ENCODE assay signal across 12 cellular contexts in genomic region chr5:132008163-132008473, GRCh38. TPM values are rescaled to one million over a fixed set of nuclear protein-coding genes. Genes with fewer than 3 reads are reported as not detected.
DNase-seq lines count a peak whose midpoint lies in the region; ATAC-seq, FAIRE-seq and TF ChIP-seq lines count a peak whose summit lies in the region.
"Had no signal": no experiment of that assay in that cellular context is flagged by ENCODE, and none has a peak within 500 bp of the region (broad histone marks: within the 10 kb centered on the region; RNA-seq: fewer than 3 reads in every experiment).

No MANE protein-coding gene starts in this region.

- H3K27ac ChIP-seq in OCI-LY7 (ENCODE audit: low read depth, low read length, poor library complexity, severe bottlenecking) (no peak overlapping the region), keratinocyte (ENCODE audit: control insufficient read depth, insufficient read depth, low read length) (no peak overlapping the region), vagina (no peak overlapping the region)
- H3K27ac ChIP-seq in CD8-positive, alpha-beta memory T cell (ENCODE audit: low read depth, low read length), result no peak overlapping the region
- H3K27ac ChIP-seq: prostate gland had no signal

- H3K4me2 ChIP-seq in OCI-LY7 (ENCODE audit: low read length) (no peak overlapping the region), keratinocyte (ENCODE audit: control insufficient read depth, extremely low read depth, insufficient read depth, low read depth, low read length) (peak overlapping the region; percentile 38)

- dilution Hi-C loops in keratinocyte (cut with MboI; ENCODE audit: extremely low pct_ligation_motif_present, low sequenced_read_pairs), result no loop called here

- no peak for TF ChIP-seq POLR2A in vagina (IDR thresholded peaks at IDR 0.05)

- no peaks in the 10 kb centered on the region for H3K9me2 ChIP-seq in OCI-LY7 (ENCODE audit: insufficient read depth, low read length)

- POLR2A ChIA-PET in OCI-LY7 (lab: Charles Lee), result no interaction called here
- POLR2A ChIA-PET in CD8-positive, alpha-beta memory T cell (lab: Charles Lee), result interaction anchor here (0.6 to 1.2 kb wide), 4 partner anchors 9 to 372 kb away, joined by 3 to 5 read pairs (median 4); partner anchors contain the start of gene FNIP1

- H3K36me3 ChIP-seq in OCI-LY7 (ENCODE audit: insufficient read depth, low read length) (no peaks in the 10 kb centered on the region), keratinocyte (ENCODE audit: control insufficient read depth in 2 of 2, extremely low read depth in 1 of 2, insufficient read depth in 2 of 2, low read length in 2 of 2) (no peaks in the 10 kb centered on the region), vagina (no peaks in the 10 kb centered on the region)
- H3K36me3 ChIP-seq in CD8-positive, alpha-beta memory T cell (ENCODE audit: insufficient read depth, low read length), result no peaks in the 10 kb centered on the region
- H3K36me3 ChIP-seq: prostate gland had no signal

- TF ChIP-seq CTCF in OCI-LY7 (conservative IDR thresholded peaks at IDR 0.05; ENCODE audit: low read length), result peak; percentile 41; the same call in 1 of the 2 replicates
- no peak for TF ChIP-seq CTCF in keratinocyte (optimal IDR thresholded peaks at IDR 0.05 in 1 of 3, IDR thresholded peaks at IDR 0.05 in 1 of 3, conservative IDR thresholded peaks at IDR 0.05 in 1 of 3; ENCODE audit: extremely low read depth in 1 of 3, insufficient read depth in 2 of 3, low read length in 3 of 3)
- TF ChIP-seq CTCF in vagina (IDR thresholded peaks at IDR 0.05), result peak in 1 of 3 experiments; percentile 12

- H3K4me1 ChIP-seq in OCI-LY7 (ENCODE audit: insufficient read depth, low read length, poor library complexity, severe bottlenecking), result no peaks in the 10 kb centered on the region
- peaks cover 18% of the 10 kb centered on the region for H3K4me1 ChIP-seq in keratinocyte (ENCODE audit: control insufficient read depth, extremely low read depth, insufficient read depth, low read length)
- H3K4me1 ChIP-seq in CD8-positive, alpha-beta memory T cell (ENCODE audit: insufficient read depth, low read length), result peaks cover 14% of the 10 kb centered on the region
- H3K4me1 ChIP-seq in vagina, result peaks cover 15% of the 10 kb centered on the region
- H3K4me1 ChIP-seq: prostate gland had no signal

- no peak overlapping the region for H3K9ac ChIP-seq in keratinocyte (ENCODE audit: control insufficient read depth, extremely low read depth, insufficient read depth, low read length)

- no peaks in the 10 kb centered on the region for H4K20me1 ChIP-seq in OCI-LY7 (ENCODE audit: insufficient read depth, low read length)
- H4K20me1 ChIP-seq in keratinocyte (ENCODE audit: control insufficient read depth, extremely low read depth, insufficient read depth, low read length), result no peaks in the 10 kb centered on the region

- H3K27me3 Mint-ChIP-seq in CD8-positive, alpha-beta memory T cell, result peaks cover 10 to 18% of the 10 kb centered on the region in 2 donors

- peak overlapping the region in 1 of 7 donors; percentile 19 for H3K4me3 Mint-ChIP-seq in CD8-positive, alpha-beta memory T cell

- peaks cover 22 to 32% (median 30%) of the 10 kb centered on the region in 3 donors for H3K4me1 Mint-ChIP-seq in CD8-positive, alpha-beta memory T cell

- peaks cover 18% of the 10 kb centered on the region for H3K27me3 ChIP-seq in keratinocyte (ENCODE audit: control insufficient read depth, extremely low read depth, insufficient read depth, low read length)
- H3K27me3 ChIP-seq in CD8-positive, alpha-beta memory T cell (ENCODE audit: insufficient read depth, low read length, poor library complexity, severe bottlenecking), result peaks cover 3% of the 10 kb centered on the region
- H3K27me3 ChIP-seq in vagina, result peaks cover 7% of the 10 kb centered on the region

- H3K9me1 ChIP-seq in keratinocyte (ENCODE audit: control insufficient read depth, extremely low read depth, insufficient read depth, low read length), result no peaks in the 10 kb centered on the region

- BruUV-seq in OCI-LY7 (replicated peaks; lab: Mats Ljungman, UMichigan), result no TSS peak

- FAIRE-seq in keratinocyte (lab: Jason Lieb, UNC), result no peak

- no peaks in the 10 kb centered on the region for H3K9me3 Mint-ChIP-seq in CD8-positive, alpha-beta memory T cell

- CTCF ChIA-PET in OCI-LY7 (lab: Charles Lee; ENCODE audit: unreplicated experiment), result interaction anchor here (1.4 kb wide), 1 partner anchor 418 kb away, joined by 8 read pairs; no protein-coding TSS in a partner anchor
- CTCF ChIA-PET in CD8-positive, alpha-beta memory T cell (lab: Charles Lee), result interaction anchor here (0.6 to 13.3 kb wide), 36 partner anchors 8 to 474 kb away, joined by 3 to 157 read pairs (median 4); partner anchors contain the start of gene FNIP1

- H3K4me3 ChIP-seq in OCI-LY7 (ENCODE audit: low read depth, low read length, poor library complexity, severe bottlenecking) (no peak overlapping the region), keratinocyte (ENCODE audit: control insufficient read depth in 2 of 3, extremely low read depth in 1 of 3, insufficient read depth in 2 of 3, low read depth in 1 of 3, low read length in 3 of 3) (no peak overlapping the region), vagina (no peak overlapping the region)
- H3K4me3 ChIP-seq in CD8-positive, alpha-beta memory T cell (ENCODE audit: low read length), result no peak overlapping the region
- H3K4me3 ChIP-seq: prostate gland had no signal

- DNase-seq in OCI-LY7 (ENCODE audit: low spot score) (no peak), keratinocyte (ENCODE audit: low read depth, low spot score) (no peak), GDM1 (lab: John Stamatoyannopoulos, UW) (no peak), AG08395 (ENCODE audit: low spot score) (no peak), vagina (ENCODE audit: extremely low spot score in 2 of 2) (no peak)
- no peak for DNase-seq in CD8-positive, alpha-beta memory T cell

- H3K36me3 Mint-ChIP-seq in CD8-positive, alpha-beta memory T cell, result no peaks in the 10 kb centered on the region

- ATAC-seq in GM18867 (IDR thresholded peaks at IDR 0.05; ENCODE audit: unreplicated experiment) (peak; percentile 6), GM21737 (IDR thresholded peaks at IDR 0.05; ENCODE audit: unreplicated experiment) (peak; percentile 9)

- H3K27ac Mint-ChIP-seq in CD8-positive, alpha-beta memory T cell, result peak overlapping the region in 4 of 8 donors; percentile 5 to 82 (median 60)

- intact Hi-C loops in OCI-LY7 (cut with micrococcal nuclease; ENCODE audit: unreplicated experiment) (loop anchor here (1.0 to 5.0 kb wide), 2 partner anchors 419 to 591 kb away; no protein-coding TSS in a partner anchor), vagina (cut with DNase I) (no loop called here)

- no peaks in the 10 kb centered on the region for H3K79me2 ChIP-seq in OCI-LY7 (ENCODE audit: insufficient read depth, low read depth, low read length)
- H3K79me2 ChIP-seq in keratinocyte (ENCODE audit: control insufficient read depth, insufficient read depth, low read length), result no peaks in the 10 kb centered on the region

- H2AFZ ChIP-seq in OCI-LY7 (ENCODE audit: low read length) (no peak overlapping the region), keratinocyte (ENCODE audit: control insufficient read depth, low read length) (no peak overlapping the region)

- H3K9me3 ChIP-seq in OCI-LY7 (ENCODE audit: low read length) (no peaks in the 10 kb centered on the region), keratinocyte (ENCODE audit: control insufficient read depth, low read depth, low read length) (no peaks in the 10 kb centered on the region), vagina (no peaks in the 10 kb centered on the region)
- no peaks in the 10 kb centered on the region for H3K9me3 ChIP-seq in CD8-positive, alpha-beta memory T cell (ENCODE audit: low read length)
- H3K9me3 ChIP-seq: prostate gland had no signal

RNA-seq across cellular contexts. Expression of gene ACSL6, which starts 3.3 kb away (rescaled TPM):
- 0.39 TPM in 1 of 2 replicates, not detected in the other for total RNA-seq in OCI-LY7 (2014; rRNA removed; shearing (Covaris generic))
- total RNA-seq in OCI-LY7 (2022) (not detected in 2 replicates), vagina (0.49 TPM)
- 0.18 to 0.22 TPM (median 0.18 TPM) in 3 replicates for polyA plus RNA-seq in keratinocyte
- not detected for polyA plus RNA-seq in keratinocyte (2011; ENCODE audit: low read depth)
- polyA plus RNA-seq in keratinocyte (2011; cell fraction: cytosol; rRNA removed), result 0.10 TPM in 2 replicates
- 0.55 and 0.69 TPM in 2 replicates for polyA plus RNA-seq in keratinocyte (2011; cell fraction: nucleus; rRNA removed)
- 0.37 TPM in 1 of 2 replicates, not detected in the other for polyA plus RNA-seq in keratinocyte (2012; ENCODE audit: low replicate concordance)
- 0.03 to 1.0 TPM (median 0.26 TPM) in 3 replicates for polyA minus RNA-seq in keratinocyte
- not detected for polyA minus RNA-seq in keratinocyte (2011; cell fraction: cytosol; rRNA and poly(A)+ RNA removed)
- 0.53 and 1.9 TPM in 2 replicates for polyA minus RNA-seq in keratinocyte (2011; cell fraction: nucleus; rRNA and poly(A)+ RNA removed)
- 10 to 100 TPM; 21.8 to 22.7 TPM for total RNA-seq in CD8-positive, alpha-beta memory T cell
- 20.7 TPM for polyA plus RNA-seq in CD8-positive, alpha-beta memory T cell

RNA-seq across cellular contexts. Expression of gene IL3, which starts 52.3 kb away (rescaled TPM):
- total RNA-seq in OCI-LY7 (2014; rRNA removed; shearing (Covaris generic)), result not detected in 2 replicates
- total RNA-seq in OCI-LY7 (2022) (not detected in 2 replicates), vagina (not detected)
- not detected in 3 replicates for polyA plus RNA-seq in keratinocyte
- polyA plus RNA-seq in keratinocyte (2011; ENCODE audit: low read depth), result not detected
- not detected in 2 replicates for polyA plus RNA-seq in keratinocyte (2011; cell fraction: cytosol; rRNA removed)
- polyA plus RNA-seq in keratinocyte (2011; cell fraction: nucleus; rRNA removed), result not detected in 2 replicates
- not detected in 2 replicates for polyA plus RNA-seq in keratinocyte (2012; ENCODE audit: low replicate concordance)
- not detected in 3 replicates for polyA minus RNA-seq in keratinocyte
- not detected for polyA minus RNA-seq in keratinocyte (2011; cell fraction: cytosol; rRNA and poly(A)+ RNA removed)
- not detected in 2 replicates for polyA minus RNA-seq in keratinocyte (2011; cell fraction: nucleus; rRNA and poly(A)+ RNA removed)
- total RNA-seq in CD8-positive, alpha-beta memory T cell, result 10 to 100 TPM; 69.7 to 71.9 TPM
- not detected for polyA plus RNA-seq in CD8-positive, alpha-beta memory T cell
- total RNA-seq: CD4-positive, alpha-beta memory T cell; esophagus mucosa; mesenteric fat pad; prostate gland had no signal
- polyA plus RNA-seq: CD4-positive, alpha-beta memory T cell had no signal

Comparison
In these comparisons a context has a peak if more than half of its experiments do, and no peak if none do; other contexts are left out.
1. RNA of gene ACSL6, which starts 3.3 kb away (total RNA-seq): 21.8 to 22.7 TPM in CD8-positive, alpha-beta memory T cell; 0.49 TPM in vagina (single experiment) and 0.39 TPM in OCI-LY7; every median in the first group is over 10 times any median in the second.
2. RNA of gene IL3, which starts 52.3 kb away (total RNA-seq): 69.7 to 71.9 TPM in CD8-positive, alpha-beta memory T cell; not detected in OCI-LY7 and not detected in vagina (single experiment); every median in the first group is over 10 times any median in the second.